ENCODE assay signal across 14 cellular contexts in genomic region chr14:75156901-75157300, GRCh38. TPM values are rescaled to one million over a fixed set of nuclear protein-coding genes. Genes with fewer than 3 reads are reported as not detected.
DNase-seq lines count a peak whose midpoint lies in the region; ATAC-seq, FAIRE-seq and TF ChIP-seq lines count a peak whose summit lies in the region.
"Had no signal": no experiment of that assay in that cellular context is flagged by ENCODE, and none has a peak within 500 bp of the region (broad histone marks: within the 10 kb centered on the region; RNA-seq: fewer than 3 reads in every experiment).

No MANE protein-coding gene starts in this region.

- no peaks in the 10 kb centered on the region for H3K9me1 ChIP-seq in K562 (ENCODE audit: control insufficient read depth, insufficient read depth, low read length)

- no peak for TF ChIP-seq CTCF in K562 (IDR thresholded peaks at IDR 0.05 in 2 of 3, conservative IDR thresholded peaks at IDR 0.05 in 1 of 3; ENCODE audit: insufficient read depth in 2 of 3, low read depth in 1 of 3, low read length in 3 of 3)

- H2AFZ ChIP-seq in K562 (ENCODE audit: low read depth, low read length) = no peak overlapping the region
- H2AFZ ChIP-seq: parathyroid adenoma had no signal

- peaks cover 51% of the 10 kb centered on the region for H3K79me2 ChIP-seq in K562 (ENCODE audit: control insufficient read depth, insufficient read depth, low read length)

- H3K9me3 ChIP-seq in K562 (replicated peaks; ENCODE audit: control insufficient read depth, insufficient read depth, low read depth, low read length) = no peaks in the 10 kb centered on the region

- no peaks in the 10 kb centered on the region for H3K27me3 Mint-ChIP-seq in activated naive CD4-positive, alpha-beta T cell treated with anti-CD3 and anti-CD28 coated beads, Interleukin-2, amount 10 ng/mL, durations not matched to agents 7 days and 5 days
- H3K27me3 Mint-ChIP-seq: activated B cell treated with CpG ODN at 0.5 μM for 24 hours had no signal

- no peaks in the 10 kb centered on the region for H3K9me3 Mint-ChIP-seq in activated naive CD4-positive, alpha-beta T cell treated with anti-CD3 and anti-CD28 coated beads, Interleukin-2, amount 10 ng/mL, durations not matched to agents 7 days and 5 days
- H3K9me3 Mint-ChIP-seq in stimulated activated effector memory CD8-positive, alpha-beta T cell treated with anti-CD3 and anti-CD28 coated beads, Interleukin-12 subunit alpha, Interleukin-12 subunit beta, amount 100 ng/mL, for 72 hours = no peaks in the 10 kb centered on the region
- H3K9me3 Mint-ChIP-seq: activated B cell treated with CpG ODN at 0.5 μM for 24 hours had no signal

- BruUV-seq in K562 (replicated peaks; lab: Mats Ljungman, UMichigan) = no TSS peak

- no peak for TF ChIP-seq RAD21 in K562 (CRISPR knock-in tag; conservative IDR thresholded peaks at IDR 0.05 in 1 of 2, IDR thresholded peaks at IDR 0.05 in 1 of 2)

- CTCF ChIA-PET in activated naive CD4-positive, alpha-beta T cell treated with anti-CD3 and anti-CD28 coated beads, Interleukin-2, amount 10 ng/mL, durations not matched to agents 7 days and 5 days (lab: Charles Lee) = no interaction called here
- CTCF ChIA-PET in K562 (lab: Yijun Ruan, JAX; ENCODE audit: low intra/inter-chr PET ratio) = no interaction called here

- H3K4me3 ChIP-seq in K562 = no peak overlapping the region
- H3K4me3 ChIP-seq: SK-N-MC had no signal

- ATAC-seq in K562 (0 out of 3 replicates have a peak, but pooled peaks have one; percentile 25), GM19467 (IDR thresholded peaks at IDR 0.05; ENCODE audit: unreplicated experiment) (no peak)
- ATAC-seq in stimulated activated effector memory CD8-positive, alpha-beta T cell treated with anti-CD3 and anti-CD28 coated beads, Interleukin-12 subunit alpha, Interleukin-12 subunit beta, amount 100 ng/mL, for 72 hours = peak; percentile 84

- H3K27ac Mint-ChIP-seq in activated naive CD4-positive, alpha-beta T cell treated with anti-CD3 and anti-CD28 coated beads, Interleukin-2, amount 10 ng/mL, durations not matched to agents 7 days and 5 days = peak overlapping the region; percentile 29
- H3K27ac Mint-ChIP-seq in stimulated activated effector memory CD8-positive, alpha-beta T cell treated with anti-CD3 and anti-CD28 coated beads, Interleukin-12 subunit alpha, Interleukin-12 subunit beta, amount 100 ng/mL, for 72 hours = peak overlapping the region; percentile 65
- H3K27ac Mint-ChIP-seq: activated B cell treated with CpG ODN at 0.5 μM for 24 hours had no signal

- H3K4me3 Mint-ChIP-seq in activated naive CD4-positive, alpha-beta T cell treated with anti-CD3 and anti-CD28 coated beads, Interleukin-2, amount 10 ng/mL, durations not matched to agents 7 days and 5 days = no peak overlapping the region
- H3K4me3 Mint-ChIP-seq in stimulated activated effector memory CD8-positive, alpha-beta T cell treated with anti-CD3 and anti-CD28 coated beads, Interleukin-12 subunit alpha, Interleukin-12 subunit beta, amount 100 ng/mL, for 72 hours = no peak overlapping the region
- H3K4me3 Mint-ChIP-seq: activated B cell treated with CpG ODN at 0.5 μM for 24 hours had no signal

- WGBS in K562 (ENCODE audit: insufficient coverage, low coverage, missing lambda C conversion rate) = 4% methylated on average over 2 of the region's 3 CpGs

- in situ Hi-C loops in K562 (cut with MboI) = no loop called here

- FAIRE-seq in K562 (lab: Jason Lieb, UNC) = peak; percentile 44

- H3K27ac ChIP-seq in K562 (ENCODE audit: extremely low read depth, low read depth, low read length) = no peak overlapping the region
- H3K27ac ChIP-seq: KMS-11, parathyroid adenoma, SK-N-MC had no signal

- peaks cover 4% of the 10 kb centered on the region; the same call in 1 of the 3 replicates for H3K36me3 ChIP-seq in K562 (ENCODE audit: control insufficient read depth, insufficient read depth, low read length)

- TF ChIP-seq EP300 in K562 (IDR thresholded peaks at IDR 0.05; ENCODE audit: low read length) = no peak

- peaks cover 0 to 4% of the 10 kb centered on the region in 2 experiments; a peak in 2 of 5 replicates for H3K4me1 ChIP-seq in K562 (replicated peaks in 1 of 2; ENCODE audit: control insufficient read depth in 2 of 2, insufficient read depth in 2 of 2, low read length in 2 of 2)

- DNase-seq in activated naive CD4-positive, alpha-beta T cell treated with anti-CD3 and anti-CD28 coated beads, Interleukin-2, amount 10 ng/mL, durations not matched to agents 7 days and 5 days = peak; percentile 40
- no peak for DNase-seq in activated naive CD4-positive, alpha-beta T cell treated with anti-CD3 and anti-CD28 coated beads, Interleukin-2, amount 50 U/mL, for 16 hours
- DNase-seq in M059J (ENCODE audit: low read depth) (peak; percentile 63), K562 (ENCODE audit: extremely low read depth in 1 of 4, low spot score in 3 of 4) (no peak), cerebellum (ENCODE audit: low spot score) (no peak), ecto neural progenitor cell (ENCODE audit: low spot score) (no peak)
- no peak for DNase-seq in stimulated activated effector memory CD8-positive, alpha-beta T cell treated with anti-CD3 and anti-CD28 coated beads, Interleukin-12 subunit alpha, Interleukin-12 subunit beta, amount 100 ng/mL, for 72 hours (ENCODE audit: low spot score in 2 of 2)
- DNase-seq: activated B cell treated with CpG ODN at 0.5 μM for 24 hours, NCI-H1694, NCI-H510A had no signal

- TF ChIP-seq POLR2A in K562 (conservative IDR thresholded peaks at IDR 0.05) = no peak

- no peaks in the 10 kb centered on the region; the same call in 1 of the 2 replicates for H4K20me1 ChIP-seq in K562 (replicated peaks; ENCODE audit: control insufficient read depth, insufficient read depth, low read length)

- no peak overlapping the region for H3K4me2 ChIP-seq in K562 (ENCODE audit: insufficient read depth, low read length)
- H3K4me2 ChIP-seq: KMS-11 had no signal

- H3K36me3 Mint-ChIP-seq in activated naive CD4-positive, alpha-beta T cell treated with anti-CD3 and anti-CD28 coated beads, Interleukin-2, amount 10 ng/mL, durations not matched to agents 7 days and 5 days = peaks cover 12% of the 10 kb centered on the region
- peaks cover 31% of the 10 kb centered on the region for H3K36me3 Mint-ChIP-seq in stimulated activated effector memory CD8-positive, alpha-beta T cell treated with anti-CD3 and anti-CD28 coated beads, Interleukin-12 subunit alpha, Interleukin-12 subunit beta, amount 100 ng/mL, for 72 hours

- intact Hi-C loops in K562 (cut with micrococcal nuclease) = no loop called here

- POLR2A ChIA-PET in K562 (lab: Yijun Ruan, JAX) = interaction anchor here (1.0 kb wide), 1 partner anchor 12 kb away, joined by 3 read pairs; no protein-coding TSS in a partner anchor

- H3K27me3 ChIP-seq in K562 (ENCODE audit: control insufficient read depth in 2 of 2, insufficient read depth in 2 of 2, low read length in 2 of 2) = no peaks in the 10 kb centered on the region

- peaks cover 56% of the 10 kb centered on the region for H3K4me1 Mint-ChIP-seq in activated naive CD4-positive, alpha-beta T cell treated with anti-CD3 and anti-CD28 coated beads, Interleukin-2, amount 10 ng/mL, durations not matched to agents 7 days and 5 days
- H3K4me1 Mint-ChIP-seq in stimulated activated effector memory CD8-positive, alpha-beta T cell treated with anti-CD3 and anti-CD28 coated beads, Interleukin-12 subunit alpha, Interleukin-12 subunit beta, amount 100 ng/mL, for 72 hours = peaks cover 62% of the 10 kb centered on the region

- no peak overlapping the region for H3K9ac ChIP-seq in K562 (ENCODE audit: insufficient read depth in 1 of 2, low read depth in 2 of 2, low read length in 2 of 2)
- H3K9ac ChIP-seq: KMS-11, parathyroid adenoma had no signal

RNA-seq across cellular contexts. Expression of gene TMED10, which starts 19.5 kb away (rescaled TPM):
- total RNA-seq in M059J (2014; rRNA removed; shearing (Covaris generic)) = 373 and 460 TPM in 2 replicates
- 104 and 130 TPM in 2 replicates for total RNA-seq in K562 (2011; cell fraction: chromatin; rRNA removed; ENCODE audit: low replicate concordance)
- total RNA-seq in K562 (2011; cell fraction: nucleolus; rRNA removed) = 186 and 192 TPM in 2 replicates
- total RNA-seq in K562 (2011; cell fraction: nucleoplasm; rRNA removed) = 198 and 249 TPM in 2 replicates
- 46.9 and 62.2 TPM in 2 replicates for total RNA-seq in K562 (2014; rRNA removed)
- total RNA-seq in K562 (2014; rRNA removed; fragmentation: Illumina TruSeq; extraction: Trizol) = 87.9 and 95.0 TPM in 2 replicates
- 101 and 105 TPM in 2 replicates for total RNA-seq in K562 (2015; rRNA removed; fragmentation: Illumina TruSeq; extraction: Trizol)
- total RNA-seq in K562 (2021) = 124 and 126 TPM in 2 replicates
- polyA plus RNA-seq in K562 (2011; rRNA removed) = 169 and 170 TPM in 2 replicates
- 135 and 158 TPM in 2 replicates for polyA plus RNA-seq in K562 (2011; cell fraction: cytosol; rRNA removed)
- 48.7 and 51.6 TPM in 2 replicates for polyA plus RNA-seq in K562 (2011; cell fraction: nucleus; rRNA removed)
- polyA plus RNA-seq in K562 (2012) = 81.0 and 147 TPM in 2 replicates
- 154 and 185 TPM in 2 replicates for polyA plus RNA-seq in K562 (2014; fragmentation: Illumina TruSeq; extraction: Trizol)
- 100 to 1,000 TPM; 206 to 233 TPM for polyA plus RNA-seq in K562 (2014; fragmentation: Nextera tagmentation; extraction: Ambion mirVana)
- polyA plus RNA-seq in K562 (2014; rRNA removed) = 84.7 and 134 TPM in 2 replicates
- polyA minus RNA-seq in K562 (2011; rRNA and poly(A)+ RNA removed) = 234 and 258 TPM in 2 replicates
- polyA minus RNA-seq in K562 (2011; cell fraction: cytosol; rRNA and poly(A)+ RNA removed) = 112 and 142 TPM in 2 replicates
- polyA minus RNA-seq in K562 (2011; cell fraction: nucleus; rRNA and poly(A)+ RNA removed) = 30.7 and 39.5 TPM in 2 replicates
- 111 TPM for total RNA-seq in cerebellum

RNA-seq across cellular contexts. Expression of gene NEK9, which starts 30.1 kb away (rescaled TPM):
- total RNA-seq in M059J (2014; rRNA removed; shearing (Covaris generic)) = 16.4 and 21.5 TPM in 2 replicates
- 35.9 and 58.1 TPM in 2 replicates for total RNA-seq in K562 (2011; cell fraction: chromatin; rRNA removed; ENCODE audit: low replicate concordance)
- 28.6 and 29.0 TPM in 2 replicates for total RNA-seq in K562 (2011; cell fraction: nucleolus; rRNA removed)
- 30.7 and 32.6 TPM in 2 replicates for total RNA-seq in K562 (2011; cell fraction: nucleoplasm; rRNA removed)
- total RNA-seq in K562 (2014; rRNA removed) (25.3 and 29.3 TPM in 2 replicates), K562 (2014; rRNA removed; fragmentation: Illumina TruSeq; extraction: Trizol) (11.8 and 14.3 TPM in 2 replicates), K562 (2015; rRNA removed; fragmentation: Illumina TruSeq; extraction: Trizol) (10.0 and 10.8 TPM in 2 replicates), K562 (2021) (24.0 and 34.4 TPM in 2 replicates), cerebellum (55.7 TPM)
- polyA plus RNA-seq in K562 (2011; rRNA removed) (32.8 and 39.6 TPM in 2 replicates), K562 (2014; fragmentation: Illumina TruSeq; extraction: Trizol) (16.3 and 19.8 TPM in 2 replicates), K562 (2014; fragmentation: Nextera tagmentation; extraction: Ambion mirVana) (1 to 10 TPM; 2.8 to 5.5 TPM), K562 (2014; rRNA removed) (19.9 and 29.1 TPM in 2 replicates)
- 15.8 and 25.2 TPM in 2 replicates for polyA plus RNA-seq in K562 (2011; cell fraction: cytosol; rRNA removed)
- polyA plus RNA-seq in K562 (2011; cell fraction: nucleus; rRNA removed) = 51.4 and 57.6 TPM in 2 replicates
- 25.0 and 31.8 TPM in 2 replicates for polyA plus RNA-seq in K562 (2012)
- polyA minus RNA-seq in K562 (2011; rRNA and poly(A)+ RNA removed) = 32.3 and 32.9 TPM in 2 replicates
- polyA minus RNA-seq in K562 (2011; cell fraction: cytosol; rRNA and poly(A)+ RNA removed) = 11.6 and 13.7 TPM in 2 replicates
- 29.9 and 36.3 TPM in 2 replicates for polyA minus RNA-seq in K562 (2011; cell fraction: nucleus; rRNA and poly(A)+ RNA removed)

Comparison
In these comparisons a context has a peak if more than half of its experiments do, and no peak if none do; other contexts are left out.
1. DNase-seq: peak in activated naive CD4-positive, alpha-beta T cell treated with anti-CD3 and anti-CD28 coated beads, Interleukin-2, amount 10 ng/mL, durations not matched to agents 7 days and 5 days (single experiment) and M059J (single experiment); none in activated naive CD4-positive, alpha-beta T cell treated with anti-CD3 and anti-CD28 coated beads, Interleukin-2, amount 50 U/mL, for 16 hours (single experiment), K562 (0 of 4), stimulated activated effector memory CD8-positive, alpha-beta T cell treated with anti-CD3 and anti-CD28 coated beads, Interleukin-12 subunit alpha, Interleukin-12 subunit beta, amount 100 ng/mL, for 72 hours (0 of 2), cerebellum (single experiment) and ecto neural progenitor cell (single experiment).